In the genomic region with DNA sequence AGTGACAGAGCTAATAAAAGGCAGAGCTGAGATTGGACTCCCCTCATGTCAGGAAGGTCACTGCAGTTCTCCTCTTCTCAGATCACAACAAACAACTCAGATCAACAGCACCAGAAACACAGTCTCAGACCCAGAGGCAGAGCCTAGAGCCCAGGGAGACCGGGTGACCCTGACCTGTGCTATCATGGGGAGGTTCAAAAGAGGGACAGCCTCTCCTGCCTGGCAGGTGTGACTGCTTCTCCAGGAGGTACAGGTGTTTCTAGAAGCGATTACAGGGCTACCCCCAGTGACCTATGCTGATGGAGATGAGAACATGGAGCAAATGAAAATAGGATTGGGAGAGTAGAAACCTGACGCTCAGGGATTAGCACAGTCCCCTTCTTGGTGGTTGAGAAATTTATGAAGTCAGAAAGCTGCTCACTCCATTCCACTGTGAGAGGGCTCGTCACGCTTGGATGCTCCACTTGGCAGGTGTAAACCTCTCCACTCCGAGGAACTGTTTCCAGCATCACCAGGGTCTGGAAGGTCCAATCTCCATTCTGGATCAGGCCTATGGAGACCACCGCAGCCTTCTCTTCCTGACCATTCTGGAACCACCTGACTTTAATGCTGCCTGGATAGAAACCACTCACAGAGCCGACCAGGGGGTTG, we compare ENCODE assay signal across 16 cellular contexts.
"Had no signal": no experiment of that assay in that cellular context is flagged by ENCODE, and none has a peak within 500 bp of the region (broad histone marks: within the 10 kb centered on the region; RNA-seq: fewer than 3 reads in every experiment).

No MANE protein-coding gene starts in this region.

- H3K9me3 Mint-ChIP-seq: activated CD4-positive, alpha-beta memory T cell treated with anti-CD3 and anti-CD28 coated beads for 36 hours; activated CD4-positive, alpha-beta T cell treated with anti-CD3 and anti-CD28 coated beads, Interleukin-2, amount 10 ng/mL, durations not matched to agents 24 days and 14 days; activated naive CD4-positive, alpha-beta T cell treated with anti-CD3 and anti-CD28 coated beads, Interleukin-2, amount 10 ng/mL, durations not matched to agents 7 days and 5 days; activated naive CD8-positive, alpha-beta T cell treated with anti-CD3 and anti-CD28 coated beads, Interleukin-2, amount 10 ng/mL, durations not matched to agents 7 days and 5 days had no signal

- H3K4me3 Mint-ChIP-seq: activated CD4-positive, alpha-beta memory T cell treated with anti-CD3 and anti-CD28 coated beads for 36 hours; activated CD4-positive, alpha-beta T cell treated with anti-CD3 and anti-CD28 coated beads, Interleukin-2, amount 10 ng/mL, durations not matched to agents 24 days and 14 days; activated naive CD4-positive, alpha-beta T cell treated with anti-CD3 and anti-CD28 coated beads, Interleukin-2, amount 10 ng/mL, durations not matched to agents 7 days and 5 days; activated naive CD8-positive, alpha-beta T cell treated with anti-CD3 and anti-CD28 coated beads, Interleukin-2, amount 10 ng/mL, durations not matched to agents 7 days and 5 days had no signal

- H3K4me1 Mint-ChIP-seq: activated CD4-positive, alpha-beta T cell treated with anti-CD3 and anti-CD28 coated beads, Interleukin-2, amount 10 ng/mL, durations not matched to agents 24 days and 14 days; activated naive CD4-positive, alpha-beta T cell treated with anti-CD3 and anti-CD28 coated beads, Interleukin-2, amount 10 ng/mL, durations not matched to agents 7 days and 5 days had no signal

- ATAC-seq: gastrocnemius medialis, left ventricle myocardium superior had no signal

- H3K27ac Mint-ChIP-seq: activated CD4-positive, alpha-beta memory T cell treated with anti-CD3 and anti-CD28 coated beads for 36 hours; activated CD4-positive, alpha-beta T cell treated with anti-CD3 and anti-CD28 coated beads, Interleukin-2, amount 10 ng/mL, durations not matched to agents 24 days and 14 days; activated naive CD4-positive, alpha-beta T cell treated with anti-CD3 and anti-CD28 coated beads, Interleukin-2, amount 10 ng/mL, durations not matched to agents 7 days and 5 days; activated naive CD8-positive, alpha-beta T cell treated with anti-CD3 and anti-CD28 coated beads, Interleukin-2, amount 10 ng/mL, durations not matched to agents 7 days and 5 days had no signal

- DNase-seq: activated CD4-positive, alpha-beta memory T cell treated with anti-CD3 and anti-CD28 coated beads for 36 hours; activated CD4-positive, alpha-beta T cell treated with anti-CD3 and anti-CD28 coated beads, Interleukin-2, amount 10 ng/mL, durations not matched to agents 24 days and 14 days; activated CD8-positive, alpha-beta memory T cell treated with anti-CD3 and anti-CD28 coated beads, Interleukin-2, amount 50 U/mL, for 4 hours; activated gamma-delta T cell; activated naive CD4-positive, alpha-beta T cell treated with anti-CD3 and anti-CD28 coated beads, Interleukin-2, amount 10 ng/mL, durations not matched to agents 7 days and 5 days; activated naive CD8-positive, alpha-beta T cell treated with anti-CD3 and anti-CD28 coated beads, Interleukin-2, amount 10 ng/mL, durations not matched to agents 7 days and 5 days; activated T-cell treated with anti-CD3 and anti-CD28 coated beads, Interleukin-2, amount 50 U/mL, for 1 hour; brain microvascular endothelial cell; dorsolateral prefrontal cortex; effector memory CD4-positive, alpha-beta T cell; gastrocnemius medialis; glutamatergic neuron; islet precursor cell; left ventricle myocardium superior; spleen; stimulated activated naive CD4-positive, alpha-beta T cell treated with Interleukin-2 at 50 U/mL for 16 hours had no signal

- H3K36me3 Mint-ChIP-seq: activated CD4-positive, alpha-beta memory T cell treated with anti-CD3 and anti-CD28 coated beads for 36 hours; activated naive CD4-positive, alpha-beta T cell treated with anti-CD3 and anti-CD28 coated beads, Interleukin-2, amount 10 ng/mL, durations not matched to agents 7 days and 5 days; activated naive CD8-positive, alpha-beta T cell treated with anti-CD3 and anti-CD28 coated beads, Interleukin-2, amount 10 ng/mL, durations not matched to agents 7 days and 5 days had no signal
